19 cellular contexts compared by ENCODE assay signal in the genomic region with DNA sequence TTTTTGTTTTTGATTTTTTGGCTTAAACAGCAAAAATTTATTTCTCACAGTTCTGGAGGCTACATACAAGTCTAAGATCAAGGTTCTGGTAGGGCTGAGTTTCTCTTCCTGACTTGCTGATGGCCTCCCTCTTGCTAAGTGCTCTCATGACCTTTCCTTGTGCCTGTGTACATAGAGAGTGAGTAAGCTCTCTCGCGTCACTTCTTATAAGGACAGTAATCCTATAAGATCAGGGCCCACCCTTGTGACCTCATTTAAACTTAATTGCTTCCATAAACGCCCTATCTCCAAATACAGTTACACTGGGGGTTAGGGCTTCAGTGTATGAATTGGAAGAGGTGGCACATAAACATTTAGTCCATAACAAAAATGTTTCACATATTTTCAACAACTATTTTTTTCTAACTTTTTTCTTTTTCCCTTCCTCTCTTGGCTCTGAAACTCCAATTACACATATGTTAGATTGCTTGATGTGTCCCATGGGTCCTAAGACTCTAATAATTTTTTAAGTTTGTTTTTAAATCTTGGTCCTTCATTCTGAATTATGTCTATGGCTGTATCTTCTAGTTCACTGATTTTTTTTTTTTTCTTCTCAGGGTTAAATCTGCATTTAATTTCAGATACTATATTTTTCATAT.
DNase-seq lines count a peak whose midpoint lies in the region; TF ChIP-seq lines count a peak whose summit lies in the region.
"Had no signal": no experiment of that assay in that cellular context is flagged by ENCODE, and none has a peak within 500 bp of the region (broad histone marks: within the 10 kb centered on the region; RNA-seq: fewer than 3 reads in every experiment).

No MANE protein-coding gene starts in this region.

- DNase-seq in DMS53 (lab: John Stamatoyannopoulos, UW), result peak; percentile 65
- no peak for DNase-seq in DMS53 treated with DMSO at 0.1 percent for 48 hours (lab: John Stamatoyannopoulos, UW; ENCODE audit: unreplicated experiment)
- DNase-seq in RKO (ENCODE audit: low spot score), result peak; percentile 23
- DNase-seq in fibroblast of gingiva (ENCODE audit: low read depth), result peak; percentile 69
- peak; percentile 34 for DNase-seq in retinal pigment epithelial cell (ENCODE audit: low read depth)
- DNase-seq in activated naive CD4-positive, alpha-beta T cell (lab: John Stamatoyannopoulos, UW), result no peak
- DNase-seq in NOMO-1 treated with dmso at 0.1 percent for 144 hours (lab: John Stamatoyannopoulos, UW; ENCODE audit: unreplicated experiment), result no peak
- no peak for DNase-seq in NCI-H1105 treated with DMSO at 0.1 percent for 48 hours (lab: John Stamatoyannopoulos, UW)
- DNase-seq: 8988T; CD4-positive, CD25-positive, alpha-beta regulatory T cell; DMS79 treated with DMSO at 0.1 percent for 48 hours; Karpas-422; NCI-H1694; NCI-H524; stimulated activated CD8-positive, alpha-beta memory T cell treated with anti-CD3 and anti-CD28 coated beads, Interleukin-4, amount 100 ng/mL, for 48 hours; testis had no signal

- TF ChIP-seq CTCF in retinal pigment epithelial cell (conservative IDR thresholded peaks at IDR 0.05; ENCODE audit: low read depth, low read length), result no peak

- H3K4me3 ChIP-seq in retinal pigment epithelial cell (ENCODE audit: low read length), result no peak overlapping the region
- H3K4me3 ChIP-seq: GM23338, lung, right atrium auricular region, testis had no signal

Comparison
In these comparisons a context has a peak if more than half of its experiments do, and no peak if none do; other contexts are left out.
1. DNase-seq: peak in DMS53 (single experiment), RKO (single experiment), fibroblast of gingiva (single experiment) and retinal pigment epithelial cell (single experiment); none in DMS53 treated with DMSO at 0.1 percent for 48 hours (single experiment), activated naive CD4-positive, alpha-beta T cell (0 of 4), NOMO-1 treated with dmso at 0.1 percent for 144 hours (single experiment) and NCI-H1105 treated with DMSO at 0.1 percent for 48 hours (single experiment).